Comparison of ENCODE assay signal across 10 cellular contexts in the genomic region with DNA sequence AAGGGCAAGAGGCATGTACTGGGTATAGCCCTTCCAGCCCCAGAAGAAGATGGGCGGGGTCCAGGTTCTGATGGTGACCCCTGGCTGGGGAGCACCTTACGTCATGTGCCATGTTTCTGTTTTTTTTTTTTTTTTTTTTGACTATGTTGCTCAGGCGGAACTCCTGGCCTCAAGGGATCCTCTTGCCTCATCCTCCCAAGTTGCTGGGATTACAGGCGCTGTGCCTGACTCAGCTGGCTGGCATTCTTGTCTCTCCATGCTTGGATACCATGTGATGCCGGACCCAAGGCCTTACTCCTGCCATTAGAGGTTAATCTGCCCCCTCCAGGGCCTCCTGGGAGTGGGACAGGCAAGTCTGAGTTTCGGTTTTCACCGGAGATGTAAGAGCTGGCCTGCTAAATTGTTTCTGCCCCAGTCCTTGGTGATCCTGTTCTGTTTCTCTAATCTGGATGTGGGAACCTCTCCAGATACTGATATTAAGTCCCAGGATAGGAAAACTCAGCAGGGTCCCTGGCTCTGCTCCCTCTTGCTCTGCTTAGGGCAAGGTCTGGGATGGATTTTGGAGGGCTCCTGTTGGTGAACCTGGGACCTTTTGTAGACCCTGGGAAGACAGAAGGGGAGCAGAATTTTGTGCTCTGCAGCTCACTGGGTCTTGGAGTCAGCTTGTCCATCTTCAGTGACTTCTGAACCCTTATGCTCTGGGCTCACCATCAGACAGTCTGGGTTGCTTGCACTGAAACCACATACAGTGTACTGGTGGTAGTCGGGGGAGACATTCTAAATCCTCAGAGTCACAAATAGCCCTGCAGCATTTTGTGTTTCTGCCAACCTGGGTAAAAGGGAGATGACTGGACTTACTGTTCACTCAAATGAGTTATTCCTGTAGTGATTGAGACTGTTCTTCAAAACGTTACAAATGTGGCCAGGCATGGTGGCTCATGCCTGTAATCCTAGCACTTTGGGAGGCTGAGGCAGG. TPM values are rescaled to one million over a fixed set of nuclear protein-coding genes. Genes with fewer than 3 reads are reported as not detected.
A peak's percentile ranks its signal among the peaks of the same experiment; 100 is the strongest.
DNase-seq lines count a peak whose midpoint lies in the region; ATAC-seq and TF ChIP-seq lines count a peak whose summit lies in the region.
"Had no signal": no experiment of that assay in that cellular context is flagged by ENCODE, and none has a peak within 500 bp of the region (broad histone marks: within the 10 kb centered on the region; RNA-seq: fewer than 3 reads in every experiment).

No MANE protein-coding gene starts in this region.

- H3K4me2 ChIP-seq in PC-9 (peak overlapping the region; percentile 80), OCI-LY7 (ENCODE audit: low read length) (no peak overlapping the region)

- no peak for TF ChIP-seq CTCF in PC-9 (conservative IDR thresholded peaks at IDR 0.05)
- no peak for TF ChIP-seq CTCF in OCI-LY7 (conservative IDR thresholded peaks at IDR 0.05; ENCODE audit: low read length)

- H3K4me3 ChIP-seq in PC-9 (no peak overlapping the region), OCI-LY7 (ENCODE audit: low read depth, low read length, poor library complexity, severe bottlenecking) (no peak overlapping the region)

- H3K9me2 ChIP-seq in PC-9 (ENCODE audit: insufficient read depth) (no peaks in the 10 kb centered on the region), OCI-LY7 (ENCODE audit: insufficient read depth, low read length) (no peaks in the 10 kb centered on the region)

- H3K79me2 ChIP-seq in PC-9 (ENCODE audit: low read depth) = peaks cover 61% of the 10 kb centered on the region
- no peaks in the 10 kb centered on the region for H3K79me2 ChIP-seq in OCI-LY7 (ENCODE audit: insufficient read depth, low read depth, low read length)

- DNase-seq in AG20443 (ENCODE audit: low spot score) (peak; percentile 77), PC-9 (peak; percentile 70 to 94), fibroblast of gingiva (ENCODE audit: low read depth) (peak; percentile 99), non-pigmented ciliary epithelial cell (ENCODE audit: low read depth) (peak; percentile 94), NCI-H510A (lab: John Stamatoyannopoulos, UW) (no peak), OCI-LY7 (ENCODE audit: low spot score) (no peak)
- DNase-seq in stimulated activated naive CD4-positive, alpha-beta T cell (lab: John Stamatoyannopoulos, UW) = no peak
- DNase-seq: activated CD4-positive, alpha-beta T cell treated with anti-CD3 and anti-CD28 coated beads, Interleukin-2, amount 10 ng/mL, durations not matched to agents 24 days and 14 days; GDM1 had no signal

- peaks cover 32% of the 10 kb centered on the region for H3K4me1 ChIP-seq in PC-9 (replicated peaks; ENCODE audit: insufficient read depth)
- no peaks in the 10 kb centered on the region for H3K4me1 ChIP-seq in OCI-LY7 (ENCODE audit: insufficient read depth, low read length, poor library complexity, severe bottlenecking)

- H2AFZ ChIP-seq in PC-9 (0 out of 2 replicates have a peak overlapping the region, but pooled peaks have one; percentile 21), OCI-LY7 (ENCODE audit: low read length) (no peak overlapping the region)

- CTCF ChIA-PET in PC-9 (lab: Charles Lee) = no interaction called here
- CTCF ChIA-PET in OCI-LY7 (lab: Charles Lee; ENCODE audit: unreplicated experiment) = no interaction called here

- H3K27ac ChIP-seq in PC-9 (peak overlapping the region; percentile 91), OCI-LY7 (ENCODE audit: low read depth, low read length, poor library complexity, severe bottlenecking) (no peak overlapping the region)

- no peak for ATAC-seq in HG02981 (IDR thresholded peaks at IDR 0.05; ENCODE audit: unreplicated experiment)

- no peaks in the 10 kb centered on the region for H3K9me3 ChIP-seq in PC-9 (ENCODE audit: insufficient read depth, low read depth)
- no peaks in the 10 kb centered on the region for H3K9me3 ChIP-seq in OCI-LY7 (ENCODE audit: low read length)

- H4K20me1 ChIP-seq in PC-9 (ENCODE audit: insufficient read depth) = no peaks in the 10 kb centered on the region
- H4K20me1 ChIP-seq in OCI-LY7 (ENCODE audit: insufficient read depth, low read length) = no peaks in the 10 kb centered on the region

- peaks cover 29% of the 10 kb centered on the region; the same call in 1 of the 2 replicates for H3F3A ChIP-seq in PC-9 (ENCODE audit: insufficient read depth, low read depth)

- POLR2A ChIA-PET in PC-9 (lab: Charles Lee; ENCODE audit: unreplicated experiment) = interaction anchor here (0.6 to 0.7 kb wide), 3 partner anchors 14 to 984 kb away, joined by 3 to 19 read pairs (median 5); no protein-coding TSS in a partner anchor
- POLR2A ChIA-PET in OCI-LY7 (lab: Charles Lee) = no interaction called here

- no TSS peak for BruUV-seq in PC-9 (replicated peaks; lab: Mats Ljungman, UMichigan)
- BruUV-seq in OCI-LY7 (replicated peaks; lab: Mats Ljungman, UMichigan) = no TSS peak

- intact Hi-C loops in PC-9 (cut with micrococcal nuclease; ENCODE audit: unreplicated experiment) (loop anchor here (2.0 kb wide), 1 partner anchor 44 kb away; a partner anchor contains a TSS), OCI-LY7 (cut with micrococcal nuclease; ENCODE audit: unreplicated experiment) (no loop called here)

- H3K36me3 ChIP-seq in PC-9 (ENCODE audit: low read depth) (no peaks in the 10 kb centered on the region), OCI-LY7 (ENCODE audit: insufficient read depth, low read length) (no peaks in the 10 kb centered on the region)

- no peaks in the 10 kb centered on the region for H3K27me3 ChIP-seq in PC-9 (ENCODE audit: insufficient read depth, low read depth)

RNA-seq across cellular contexts. Expression of a gene that starts 45.1 kb away (rescaled TPM):
- 106 and 110 TPM in 2 replicates for total RNA-seq in PC-9 (2021)
- total RNA-seq in OCI-LY7 (2014; rRNA removed; shearing (Covaris generic)) = 12.7 and 18.5 TPM in 2 replicates
- total RNA-seq in OCI-LY7 (2022) = 12.0 and 13.0 TPM in 2 replicates

RNA-seq across cellular contexts. Expression of a gene that starts 49.8 kb away (rescaled TPM):
- total RNA-seq in PC-9 (2021) = 22.0 and 25.4 TPM in 2 replicates
- 17.6 and 22.8 TPM in 2 replicates for total RNA-seq in OCI-LY7 (2014; rRNA removed; shearing (Covaris generic))
- 23.1 and 24.2 TPM in 2 replicates for total RNA-seq in OCI-LY7 (2022)

Comparison
In these comparisons a context has a peak if more than half of its experiments do, and no peak if none do; other contexts are left out.
1. DNase-seq: peak in AG20443 (single experiment), PC-9 (2 of 2), fibroblast of gingiva (single experiment) and non-pigmented ciliary epithelial cell (single experiment); none in NCI-H510A (single experiment), stimulated activated naive CD4-positive, alpha-beta T cell (0 of 6) and OCI-LY7 (single experiment).